In the genomic region with DNA sequence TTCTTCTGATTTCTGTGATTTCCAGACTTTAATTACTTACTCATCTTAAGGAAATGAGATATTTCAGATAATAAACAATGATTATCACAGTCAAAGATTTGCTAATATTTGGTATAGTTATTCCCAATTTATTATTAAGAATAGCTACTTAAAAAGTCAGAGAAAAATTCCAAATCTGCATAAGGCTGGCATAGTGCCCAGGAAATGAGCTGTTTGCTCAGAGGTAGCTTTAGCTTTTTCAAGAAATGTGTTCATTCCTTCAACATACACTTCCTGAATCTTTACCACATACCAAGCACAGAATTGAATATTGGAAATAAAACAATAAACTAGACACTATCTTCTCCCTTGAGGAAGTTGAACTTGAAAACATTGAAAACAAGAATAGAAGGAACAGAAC, we compare ENCODE assay signal across 17 cellular contexts. TPM values are rescaled to one million over a fixed set of nuclear protein-coding genes. Genes with fewer than 3 reads are reported as not detected.
DNase-seq lines count a peak whose midpoint lies in the region; ATAC-seq and TF ChIP-seq lines count a peak whose summit lies in the region.
"Had no signal": no experiment of that assay in that cellular context is flagged by ENCODE, and none has a peak within 500 bp of the region (broad histone marks: within the 10 kb centered on the region; RNA-seq: fewer than 3 reads in every experiment).

No MANE protein-coding gene starts in this region.

- no peaks in the 10 kb centered on the region for H3K27me3 Mint-ChIP-seq in Calu3 (ENCODE audit: unreplicated experiment)
- peaks cover 0 to 3% (median 1%) of the 10 kb centered on the region in 3 donors for H3K27me3 Mint-ChIP-seq in immature natural killer cell (ENCODE audit: low read depth in 3 of 3)

- H3K27ac Mint-ChIP-seq in Calu3 (ENCODE audit: unreplicated experiment) (no peak overlapping the region), immature natural killer cell (no peak overlapping the region)
- H3K27ac Mint-ChIP-seq: GM23338 had no signal

- H3K36me3 Mint-ChIP-seq in Calu3 (ENCODE audit: insufficient read depth, unreplicated experiment) (no peaks in the 10 kb centered on the region), immature natural killer cell (no peaks in the 10 kb centered on the region)

- intact Hi-C loops in Calu3 (cut with micrococcal nuclease; ENCODE audit: unreplicated experiment) = no loop called here

- CTCF ChIA-PET in Calu3 (lab: Charles Lee) = interaction anchor here (0.6 to 1.2 kb wide), 2 partner anchors 67 to 126 kb away, joined by 3 to 4 read pairs; no protein-coding TSS in a partner anchor

- no peaks in the 10 kb centered on the region for H3K36me3 ChIP-seq in SK-N-MC (ENCODE audit: insufficient read depth, low read length)
- H3K36me3 ChIP-seq: Peyer's patch had no signal

- BruUV-seq in Calu3 (replicated peaks; lab: Mats Ljungman, UMichigan) = no TSS peak

- TF ChIP-seq CTCF in Calu3 (IDR thresholded peaks at IDR 0.05; ENCODE audit: unreplicated experiment) (no peak), cardiac fibroblast (IDR thresholded peaks at IDR 0.05; ENCODE audit: low read depth, low read length) (no peak), fibroblast of villous mesenchyme (IDR thresholded peaks at IDR 0.05; ENCODE audit: insufficient read depth, low read depth, low read length) (no peak)

- no peaks in the 10 kb centered on the region for H3K9me3 ChIP-seq in SK-N-MC (ENCODE audit: low read depth, low read length)
- H3K9me3 ChIP-seq: Caco-2, Peyer's patch had no signal

- no peaks in the 10 kb centered on the region for H3K4me1 Mint-ChIP-seq in Calu3 (ENCODE audit: low read depth, unreplicated experiment)
- no peaks in the 10 kb centered on the region for H3K4me1 Mint-ChIP-seq in immature natural killer cell
- H3K4me1 Mint-ChIP-seq: GM23338 had no signal

- H3K4me3 Mint-ChIP-seq in Calu3 (ENCODE audit: low read depth, unreplicated experiment) = no peak overlapping the region
- H3K4me3 Mint-ChIP-seq in immature natural killer cell = no peak overlapping the region
- H3K4me3 Mint-ChIP-seq: GM23338 had no signal

- DNase-seq in Calu3 = peak; percentile 5
- peak; percentile 1 for DNase-seq in SK-N-MC (ENCODE audit: low read depth, low spot score)
- DNase-seq in cardiac fibroblast (ENCODE audit: low read depth in 2 of 2) = peak; percentile 11 to 33
- DNase-seq in fibroblast of villous mesenchyme (ENCODE audit: low read depth) = peak; percentile 3
- DNase-seq in immature natural killer cell = no peak
- no peak for DNase-seq in RKO (ENCODE audit: low spot score)
- no peak for DNase-seq in NCI-H1436 treated with DMSO at 0.1 percent for 48 hours (lab: John Stamatoyannopoulos, UW)
- DNase-seq: Caco-2, DMS79, GF-D8, NCI-H1105, NCI-H187, NCI-H446 treated with DMSO at 0.1 percent for 48 hours, Peyer's patch, SHP77 treated with DMSO at 0.1 percent for 48 hours had no signal

- no peak overlapping the region for H3K9ac ChIP-seq in SK-N-MC (ENCODE audit: insufficient read length)

- H3K9me3 Mint-ChIP-seq in Calu3 (ENCODE audit: low read depth, unreplicated experiment) (no peaks in the 10 kb centered on the region), immature natural killer cell (peaks cover 0 to 6% (median under 1%) of the 10 kb centered on the region in 6 donors)

- H3K27ac ChIP-seq in SK-N-MC = no peak overlapping the region
- H3K27ac ChIP-seq: Peyer's patch had no signal

- H3K4me3 ChIP-seq in SK-N-MC (no peak overlapping the region), cardiac fibroblast (replicated peaks in 1 of 2; ENCODE audit: low read depth in 2 of 2, low read length in 2 of 2) (no peak overlapping the region), fibroblast of villous mesenchyme (ENCODE audit: low read depth, low read length) (no peak overlapping the region)
- H3K4me3 ChIP-seq: GM23338, Peyer's patch had no signal

- ATAC-seq in HG03565 (IDR thresholded peaks at IDR 0.05; ENCODE audit: unreplicated experiment) = no peak
- ATAC-seq: GM23338 had no signal

RNA-seq across cellular contexts. Expression of a gene that starts 44.3 kb away (rescaled TPM):
- total RNA-seq in Calu3 (2022) = 38.0 and 39.2 TPM in 2 replicates
- 2.6 and 4.3 TPM in 2 replicates for total RNA-seq in fibroblast of villous mesenchyme
- not detected for polyA plus RNA-seq in immature natural killer cell
- total RNA-seq: Caco-2 had no signal

Comparison
In these comparisons a context has a peak if more than half of its experiments do, and no peak if none do; other contexts are left out.
1. DNase-seq: peak in Calu3 (single experiment), SK-N-MC (single experiment), cardiac fibroblast (2 of 2) and fibroblast of villous mesenchyme (single experiment); none in immature natural killer cell (0 of 3), RKO (single experiment) and NCI-H1436 treated with DMSO at 0.1 percent for 48 hours (single experiment).